ENCODE assay signal across 8 cellular contexts in genomic region chr6:166381381-166381732, GRCh38. TPM values are rescaled to one million over a fixed set of nuclear protein-coding genes. Genes with fewer than 3 reads are reported as not detected.
DNase-seq lines count a peak whose midpoint lies in the region; ATAC-seq and TF ChIP-seq lines count a peak whose summit lies in the region.

No MANE protein-coding gene starts in this region.

- no peaks in the 10 kb centered on the region for H3K4me1 Mint-ChIP-seq in MCF 10A (ENCODE audit: insufficient read depth, unreplicated experiment)
- H3K4me1 Mint-ChIP-seq in naive B cell = peaks cover 10 to 19% (median 14%) of the 10 kb centered on the region in 3 donors

- no peaks in the 10 kb centered on the region for H3K9me3 Mint-ChIP-seq in MCF 10A (ENCODE audit: unreplicated experiment)
- H3K9me3 Mint-ChIP-seq in naive B cell = no peaks in the 10 kb centered on the region

- H3K4me3 ChIP-seq in AG09309 (ENCODE audit: control insufficient read depth, low read depth, low read length) (peak overlapping the region; percentile 84), HL-60 (replicated peaks; ENCODE audit: insufficient read depth, low read length) (peak overlapping the region; percentile 95)

- TF ChIP-seq CTCF in AG09309 (IDR thresholded peaks at IDR 0.05; ENCODE audit: control insufficient read depth, insufficient read depth, low read depth, low read length, missing control alignments) (no peak), HL-60 (IDR thresholded peaks at IDR 0.05; ENCODE audit: insufficient read depth, low read length) (no peak), MCF 10A (IDR thresholded peaks at IDR 0.05; ENCODE audit: unreplicated experiment) (no peak)

- H3K36me3 Mint-ChIP-seq in MCF 10A (ENCODE audit: insufficient read depth, unreplicated experiment) (no peaks in the 10 kb centered on the region), naive B cell (no peaks in the 10 kb centered on the region)

- POLR2A ChIA-PET in MCF 10A (lab: Yijun Ruan, JAX) = interaction anchor here (0.7 to 4.6 kb wide), 27 partner anchors 9 to 1450 kb away, joined by 3 to 42 read pairs (median 3); partner anchors contain the start of gene SFT2D1

- intact Hi-C loops in MCF 10A (cut with micrococcal nuclease) = loop anchor here (1.0 to 5.0 kb wide), 3 partner anchors 39 to 224 kb away; partner anchors contain the start of gene SFT2D1

- ATAC-seq in naive B cell (ENCODE audit: low read depth in 2 of 2) = no peak
- ATAC-seq in HG03196 (IDR thresholded peaks at IDR 0.05; ENCODE audit: unreplicated experiment) = no peak
- no peak for ATAC-seq in GM18502 (IDR thresholded peaks at IDR 0.05; ENCODE audit: poor library complexity, unreplicated experiment)

- DNase-seq in AG09309 (ENCODE audit: low read depth) (no peak), HL-60 (ENCODE audit: low read depth in 1 of 2, low spot score in 1 of 2) (no peak), MCF 10A (ENCODE audit: unreplicated experiment) (no peak), naive B cell (no peak), kidney tubule cell (ENCODE audit: low spot score) (no peak)
- DNase-seq in stimulated activated CD4-positive, alpha-beta T cell treated with anti-CD3 and anti-CD28 coated beads, Interleukin-1b, Interleukin-23, amount 100 ng/mL, for 48 hours = no peak

- H3K27ac Mint-ChIP-seq in MCF 10A (ENCODE audit: low read depth, unreplicated experiment) (peak overlapping the region; percentile 74), naive B cell (peak overlapping the region; percentile 57 to 96 (median 92))

- CTCF ChIA-PET in MCF 10A (lab: Yijun Ruan, JAX) = interaction anchor here (0.6 to 4.2 kb wide), 24 partner anchors 8 to 268 kb away, joined by 3 to 57 read pairs (median 4); partner anchors contain the start of gene SFT2D1

- H3K27me3 ChIP-seq in HL-60 (ENCODE audit: insufficient read depth, poor library complexity, severe bottlenecking) = no peaks in the 10 kb centered on the region

- H3K4me3 Mint-ChIP-seq in MCF 10A (ENCODE audit: unreplicated experiment) (peak overlapping the region; percentile 85), naive B cell (peak overlapping the region; percentile 92 to 100 (median 97))

- H3K27me3 Mint-ChIP-seq in MCF 10A (ENCODE audit: insufficient read depth, unreplicated experiment) (no peaks in the 10 kb centered on the region), naive B cell (no peaks in the 10 kb centered on the region)

- peak overlapping the region; percentile 76 for H3K27ac ChIP-seq in HL-60 (replicated peaks)

- BruUV-seq in MCF 10A (replicated peaks; lab: Mats Ljungman, UMichigan) = TSS peak; percentile 47

RNA-seq across cellular contexts. Expression of gene MPC1, which starts 1.4 kb away (rescaled TPM):
- 31.8 and 33.1 TPM in 2 replicates for total RNA-seq in MCF 10A (2022)
- polyA plus RNA-seq in naive B cell (ENCODE audit: low read depth in 6 of 6) = 10 to 100 TPM; 30.2 to 61.0 (median 52.6) TPM

RNA-seq across cellular contexts. Expression of gene SFT2D1, which starts 39.0 kb away (rescaled TPM):
- total RNA-seq in MCF 10A (2022) = 39.5 and 43.3 TPM in 2 replicates
- 100 to 1,000 TPM in 5 of 6 donors, 10 to 100 TPM in 1; 95.5 to 172 (median 109) TPM for polyA plus RNA-seq in naive B cell (ENCODE audit: low read depth in 6 of 6)
